Comparison of ENCODE assay signal across 1 cellular context in the genomic region with DNA sequence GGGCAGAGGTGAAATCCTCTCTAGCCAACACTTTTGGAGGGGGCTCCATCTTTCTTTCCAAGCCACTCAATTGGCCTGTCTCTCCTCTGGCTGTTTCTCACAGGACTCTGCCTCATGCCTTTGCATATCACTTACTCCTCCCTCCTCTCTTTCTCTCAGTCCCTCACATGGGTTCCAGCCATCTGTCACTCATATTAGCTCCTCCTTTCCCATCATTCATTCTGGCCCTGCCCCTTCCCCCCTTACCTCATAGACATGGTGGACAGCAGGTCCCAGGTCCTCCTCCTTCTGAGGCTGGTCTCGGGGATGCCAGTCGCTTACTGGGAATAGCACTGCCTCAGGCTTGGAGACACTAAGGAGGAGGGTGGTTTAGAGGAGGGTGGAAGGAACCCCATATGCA.
A peak's percentile ranks its signal among the peaks of the same experiment; 100 is the strongest.
TF ChIP-seq lines count a peak whose summit lies in the region.

No MANE protein-coding gene starts in this region.

TF ChIP-seq in K562, 482 proteins besides CTCF, POLR2A, EP300 and RAD21:
- no peak for TF ChIP-seq C11orf30 (IDR thresholded peaks at IDR 0.05; ENCODE audit: low read depth)
- TF ChIP-seq, protein P1, sequence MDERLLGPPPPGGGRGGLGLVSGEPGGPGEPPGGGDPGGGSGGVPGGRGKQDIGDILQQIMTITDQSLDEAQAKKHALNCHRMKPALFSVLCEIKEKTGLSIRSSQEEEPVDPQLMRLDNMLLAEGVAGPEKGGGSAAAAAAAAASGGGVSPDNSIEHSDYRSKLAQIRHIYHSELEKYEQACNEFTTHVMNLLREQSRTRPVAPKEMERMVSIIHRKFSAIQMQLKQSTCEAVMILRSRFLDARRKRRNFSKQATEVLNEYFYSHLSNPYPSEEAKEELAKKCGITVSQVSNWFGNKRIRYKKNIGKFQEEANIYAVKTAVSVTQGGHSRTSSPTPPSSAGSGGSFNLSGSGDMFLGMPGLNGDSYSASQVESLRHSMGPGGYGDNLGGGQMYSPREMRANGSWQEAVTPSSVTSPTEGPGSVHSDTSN (CRISPR knock-in tag; IDR thresholded peaks at IDR 0.05; ENCODE audit: low read depth): no peak
- TF ChIP-seq, protein P1 (tag; conservative IDR thresholded peaks at IDR 0.05; ENCODE audit: low read depth): peak; percentile 53; the same call in 1 of the 2 replicates
- TF ChIP-seq, protein P2, sequence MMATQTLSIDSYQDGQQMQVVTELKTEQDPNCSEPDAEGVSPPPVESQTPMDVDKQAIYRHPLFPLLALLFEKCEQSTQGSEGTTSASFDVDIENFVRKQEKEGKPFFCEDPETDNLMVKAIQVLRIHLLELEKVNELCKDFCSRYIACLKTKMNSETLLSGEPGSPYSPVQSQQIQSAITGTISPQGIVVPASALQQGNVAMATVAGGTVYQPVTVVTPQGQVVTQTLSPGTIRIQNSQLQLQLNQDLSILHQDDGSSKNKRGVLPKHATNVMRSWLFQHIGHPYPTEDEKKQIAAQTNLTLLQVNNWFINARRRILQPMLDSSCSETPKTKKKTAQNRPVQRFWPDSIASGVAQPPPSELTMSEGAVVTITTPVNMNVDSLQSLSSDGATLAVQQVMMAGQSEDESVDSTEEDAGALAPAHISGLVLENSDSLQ (IDR thresholded peaks at IDR 0.05): peak; percentile 91
